In genomic region chr1:204592246-204592948, GRCh38 we compare ENCODE assay signal across 21 cellular contexts.
DNase-seq lines count a peak whose midpoint lies in the region; ATAC-seq, FAIRE-seq and TF ChIP-seq lines count a peak whose summit lies in the region.
"Had no signal": no experiment of that assay in that cellular context is flagged by ENCODE, and none has a peak within 500 bp of the region (broad histone marks: within the 10 kb centered on the region; RNA-seq: fewer than 3 reads in every experiment).

No MANE protein-coding gene starts in this region.

- FAIRE-seq in keratinocyte (lab: Jason Lieb, UNC), result no peak
- FAIRE-seq: GM12891 had no signal

- no peak for DNase-seq in HCT116 (ENCODE audit: low read depth, low spot score)
- peak; percentile 92 for DNase-seq in NCI-H82 treated with DMSO at 0.1 percent for 48 hours (lab: John Stamatoyannopoulos, UW; ENCODE audit: unreplicated experiment)
- DNase-seq in keratinocyte (ENCODE audit: low read depth, low spot score), result no peak
- peak; percentile 37 for DNase-seq in sigmoid colon
- no peak for DNase-seq in lower leg skin (ENCODE audit: low spot score in 2 of 2)
- DNase-seq in AG20443 (ENCODE audit: low spot score), result no peak
- DNase-seq: activated CD4-positive, alpha-beta T cell treated with anti-CD3 and anti-CD28 coated beads, Interleukin-2, amount 10 ng/mL, durations not matched to agents 7 days and 5 days; activated naive CD4-positive, alpha-beta T cell; activated T-cell treated with anti-CD3 and anti-CD28 coated beads, Interleukin-2, amount 50 U/mL, for 48 hours; body of pancreas; GOT3; heart right ventricle; NCI-H1436; NCI-H510A treated with DMSO at 0.1 percent for 48 hours; occipital lobe; SIG-M5; spleen; transverse colon had no signal

- POLR2A ChIA-PET in HCT116 (lab: Charles Lee), result no interaction called here

- TF ChIP-seq POLR2A in HCT116 (IDR thresholded peaks at IDR 0.05; ENCODE audit: borderline replicate concordance, extremely low read depth, insufficient read depth, insufficient read length) (no peak), sigmoid colon (IDR thresholded peaks at IDR 0.05) (no peak), lower leg skin (IDR thresholded peaks at IDR 0.05) (no peak), gastroesophageal sphincter (IDR thresholded peaks at IDR 0.05) (no peak)

- no peaks in the 10 kb centered on the region for H3K9me3 ChIP-seq in HCT116 (ENCODE audit: control insufficient read depth in 1 of 2, insufficient read depth in 1 of 2, low read depth in 1 of 2, low read length in 2 of 2)
- no peaks in the 10 kb centered on the region for H3K9me3 ChIP-seq in keratinocyte (ENCODE audit: control insufficient read depth, low read depth, low read length)
- H3K9me3 ChIP-seq in sigmoid colon, result no peaks in the 10 kb centered on the region
- H3K9me3 ChIP-seq in gastroesophageal sphincter, result no peaks in the 10 kb centered on the region
- H3K9me3 ChIP-seq: body of pancreas, heart right ventricle, spleen, transverse colon had no signal

- CTCF ChIA-PET in HCT116 (lab: Charles Lee), result interaction anchor here (0.8 to 1.4 kb wide), 2 partner anchors 155 to 214 kb away, joined by 3 read pairs; no protein-coding TSS in a partner anchor

- TF ChIP-seq RAD21 in HCT116 (IDR thresholded peaks at IDR 0.05; ENCODE audit: low read depth), result no peak

- H3K4me3 ChIP-seq in HCT116 (replicated peaks in 1 of 2; ENCODE audit: low read depth in 1 of 2, low read length in 2 of 2) (no peak overlapping the region), keratinocyte (ENCODE audit: control insufficient read depth in 2 of 3, extremely low read depth in 1 of 3, insufficient read depth in 2 of 3, low read depth in 1 of 3, low read length in 3 of 3) (peak overlapping the region in 1 of 3 experiments; percentile 27), sigmoid colon (no peak overlapping the region), lower leg skin (ENCODE audit: low read depth, poor library complexity, severe bottlenecking) (no peak overlapping the region), gastroesophageal sphincter (no peak overlapping the region)
- H3K4me3 ChIP-seq: body of pancreas, heart right ventricle, spleen, transverse colon had no signal

- dilution Hi-C loops in keratinocyte (cut with MboI; ENCODE audit: extremely low pct_ligation_motif_present, low sequenced_read_pairs), result no loop called here

- TF ChIP-seq EP300 in sigmoid colon (IDR thresholded peaks at IDR 0.05) (no peak), gastroesophageal sphincter (IDR thresholded peaks at IDR 0.05) (no peak)

- H4K20me1 ChIP-seq in HCT116 (ENCODE audit: insufficient read depth) (no peaks in the 10 kb centered on the region), keratinocyte (ENCODE audit: control insufficient read depth, extremely low read depth, insufficient read depth, low read length) (peaks cover 4% of the 10 kb centered on the region)

- H3K4me2 ChIP-seq in HCT116 (ENCODE audit: low read length) (0 out of 2 replicates have a peak overlapping the region, but pooled peaks have one; percentile 34), keratinocyte (ENCODE audit: control insufficient read depth, extremely low read depth, insufficient read depth, low read depth, low read length) (peak overlapping the region; percentile 43)

- H3K9me1 ChIP-seq in keratinocyte (ENCODE audit: control insufficient read depth, extremely low read depth, insufficient read depth, low read length), result no peaks in the 10 kb centered on the region

- ATAC-seq in HCT116, result no peak
- ATAC-seq in gastroesophageal sphincter, result no peak
- ATAC-seq: body of pancreas, heart right ventricle, WTC11 had no signal

- H3K27me3 ChIP-seq in HCT116 (ENCODE audit: insufficient read depth, low read length), result no peaks in the 10 kb centered on the region
- no peaks in the 10 kb centered on the region for H3K27me3 ChIP-seq in keratinocyte (ENCODE audit: control insufficient read depth, extremely low read depth, insufficient read depth, low read length)
- no peaks in the 10 kb centered on the region for H3K27me3 ChIP-seq in sigmoid colon
- H3K27me3 ChIP-seq in gastroesophageal sphincter, result no peaks in the 10 kb centered on the region
- H3K27me3 ChIP-seq: body of pancreas, spleen, transverse colon had no signal

- no TSS peak for BruUV-seq in HCT116 (replicated peaks; lab: Mats Ljungman, UMichigan)

- H2AFZ ChIP-seq in HCT116 (ENCODE audit: low read depth, low read length, poor library complexity, severe bottlenecking), result no peak overlapping the region
- no peak overlapping the region for H2AFZ ChIP-seq in keratinocyte (ENCODE audit: control insufficient read depth, low read length)

- 61 to 65% methylated on average over 10 of the region's 10 CpGs for WGBS in sigmoid colon, 2 donors
- 60% methylated on average over 10 of the region's 10 CpGs for WGBS in lower leg skin, 2 donors
- 14 to 40% methylated on average over 9 to 10 of the region's 10 CpGs for WGBS in gastroesophageal sphincter (ENCODE audit: low coverage in 1 of 2), 2 donors

- no peak overlapping the region for H3K9ac ChIP-seq in HCT116 (ENCODE audit: low read length)
- H3K9ac ChIP-seq in keratinocyte (ENCODE audit: control insufficient read depth, extremely low read depth, insufficient read depth, low read length), result no peak overlapping the region

- no peak for TF ChIP-seq CTCF in HCT116 (IDR thresholded peaks at IDR 0.05 in 2 of 3, conservative IDR thresholded peaks at IDR 0.05 in 1 of 3; ENCODE audit: borderline replicate concordance in 1 of 3, insufficient read depth in 1 of 3, low read depth in 2 of 3, low read length in 2 of 3)
- TF ChIP-seq CTCF in keratinocyte (optimal IDR thresholded peaks at IDR 0.05 in 1 of 3, IDR thresholded peaks at IDR 0.05 in 1 of 3, conservative IDR thresholded peaks at IDR 0.05 in 1 of 3; ENCODE audit: extremely low read depth in 1 of 3, insufficient read depth in 2 of 3, low read length in 3 of 3), result no peak
- no peak for TF ChIP-seq CTCF in sigmoid colon (IDR thresholded peaks at IDR 0.05)
- no peak for TF ChIP-seq CTCF in lower leg skin (IDR thresholded peaks at IDR 0.05)
- no peak for TF ChIP-seq CTCF in gastroesophageal sphincter (IDR thresholded peaks at IDR 0.05)

- H3K36me3 ChIP-seq in HCT116 (ENCODE audit: control insufficient read depth in 1 of 2, insufficient read depth in 2 of 2, low read length in 2 of 2), result no peaks in the 10 kb centered on the region
- H3K36me3 ChIP-seq in keratinocyte (ENCODE audit: control insufficient read depth in 2 of 2, extremely low read depth in 1 of 2, insufficient read depth in 2 of 2, low read length in 2 of 2), result no peaks in the 10 kb centered on the region
- no peaks in the 10 kb centered on the region for H3K36me3 ChIP-seq in sigmoid colon
- no peaks in the 10 kb centered on the region for H3K36me3 ChIP-seq in gastroesophageal sphincter
- H3K36me3 ChIP-seq: heart right ventricle, transverse colon had no signal

- H3K27ac ChIP-seq in HCT116 (ENCODE audit: low read depth, low read length), result no peak overlapping the region
- H3K27ac ChIP-seq in keratinocyte (ENCODE audit: control insufficient read depth, insufficient read depth, low read length), result no peak overlapping the region
- no peak overlapping the region for H3K27ac ChIP-seq in sigmoid colon
- H3K27ac ChIP-seq in gastroesophageal sphincter, result no peak overlapping the region
- H3K27ac ChIP-seq: body of pancreas, heart right ventricle, spleen, transverse colon had no signal

- H3K79me2 ChIP-seq in HCT116 (ENCODE audit: insufficient read depth, low read length), result no peaks in the 10 kb centered on the region
- H3K79me2 ChIP-seq in keratinocyte (ENCODE audit: control insufficient read depth, insufficient read depth, low read length), result no peaks in the 10 kb centered on the region

- peaks cover 3 to 20% of the 10 kb centered on the region in 2 experiments; a peak in 2 of 4 replicates for H3K4me1 ChIP-seq in HCT116 (ENCODE audit: control insufficient read depth in 1 of 2, insufficient read depth in 2 of 2, low read length in 2 of 2)
- peaks cover 22% of the 10 kb centered on the region for H3K4me1 ChIP-seq in keratinocyte (ENCODE audit: control insufficient read depth, extremely low read depth, insufficient read depth, low read length)
- H3K4me1 ChIP-seq in sigmoid colon, result no peaks in the 10 kb centered on the region
- peaks cover 0 to 11% (median 0%) of the 10 kb centered on the region in 3 donors for H3K4me1 ChIP-seq in gastroesophageal sphincter
- H3K4me1 ChIP-seq: body of pancreas, heart right ventricle, spleen had no signal

- intact Hi-C loops in HCT116 (cut with micrococcal nuclease), result no loop called here
- intact Hi-C loops in sigmoid colon (cut with DNase I), result no loop called here
- intact Hi-C loops in lower leg skin (cut with DNase I; ENCODE audit: low total_unique reads), result no loop called here

- H3K9me2 ChIP-seq in HCT116 (ENCODE audit: insufficient read depth), result no peaks in the 10 kb centered on the region

- RAD21 ChIA-PET in HCT116 (lab: Charles Lee; ENCODE audit: low non-redundant PET in 1 of 2, low total read pairs in 2 of 2, uncharacterized antibody in 2 of 2, unreplicated experiment in 2 of 2), result no interaction called here

TF ChIP-seq in HCT116, 20 proteins besides CTCF, POLR2A, EP300 and RAD21 (continues in another document):
- no peak for TF ChIP-seq ZFX (IDR thresholded peaks at IDR 0.05)
- no peak for TF ChIP-seq SRF (IDR thresholded peaks at IDR 0.05; ENCODE audit: low read depth)
- no peak for TF ChIP-seq ZNF274 (IDR thresholded peaks at IDR 0.05; ENCODE audit: low read depth, low read length)
- no peak for TF ChIP-seq FOSL1 (IDR thresholded peaks at IDR 0.05; ENCODE audit: low read depth)
- no peak for TF ChIP-seq EZH2phosphoT487 (IDR thresholded peaks at IDR 0.05; ENCODE audit: borderline replicate concordance)
- TF ChIP-seq POLR2AphosphoS5 (IDR thresholded peaks at IDR 0.05; ENCODE audit: low read depth, low read length), result no peak
- TF ChIP-seq EZH2 (IDR thresholded peaks at IDR 0.05), result no peak

Comparison
In these comparisons a context has a peak if more than half of its experiments do, and no peak if none do; other contexts are left out.
1. DNase-seq: peak in NCI-H82 treated with DMSO at 0.1 percent for 48 hours (single experiment) and sigmoid colon (single experiment); none in HCT116 (single experiment), keratinocyte (single experiment), lower leg skin (0 of 2) and AG20443 (single experiment).